16 cellular contexts compared by ENCODE assay signal in genomic region chr14:85943187-85943586, GRCh38.
DNase-seq lines count a peak whose midpoint lies in the region; ATAC-seq and TF ChIP-seq lines count a peak whose summit lies in the region.
"Had no signal": no experiment of that assay in that cellular context is flagged by ENCODE, and none has a peak within 500 bp of the region (broad histone marks: within the 10 kb centered on the region; RNA-seq: fewer than 3 reads in every experiment).

No MANE protein-coding gene starts in this region.

- intact Hi-C loops in naive thymus-derived CD4-positive, alpha-beta T cell (cut with micrococcal nuclease): no loop called here

- ATAC-seq in naive thymus-derived CD4-positive, alpha-beta T cell: peak; percentile 51
- ATAC-seq: HCT116 had no signal

- no peaks in the 10 kb centered on the region for H3K27me3 ChIP-seq in HL-60 (ENCODE audit: insufficient read depth, poor library complexity, severe bottlenecking)
- H3K27me3 ChIP-seq in naive thymus-derived CD4-positive, alpha-beta T cell (ENCODE audit: control insufficient read depth in 2 of 2, insufficient read depth in 2 of 2, low read length in 2 of 2): no peaks in the 10 kb centered on the region
- H3K27me3 ChIP-seq: BLaER1 treated with 17β-estradiol and CSF1 and Interleukin-3, amounts not matched to agents 10 nM and 100 nM had no signal

- H3K27me3 Mint-ChIP-seq in naive thymus-derived CD4-positive, alpha-beta T cell: no peaks in the 10 kb centered on the region
- H3K27me3 Mint-ChIP-seq: B cell; CD4-positive, alpha-beta T cell had no signal

- H3K4me1 ChIP-seq in naive thymus-derived CD4-positive, alpha-beta T cell (ENCODE audit: control insufficient read depth in 2 of 2, insufficient read depth in 2 of 2, low read length in 2 of 2): no peaks in the 10 kb centered on the region
- H3K4me1 ChIP-seq: Caco-2 had no signal

- peak; percentile 1 to 36 for DNase-seq in NOMO-1 (lab: John Stamatoyannopoulos, UW; ENCODE audit: unreplicated experiment in 2 of 2)
- no peak for DNase-seq in NOMO-1 treated with dmso at 0.1 percent for 144 hours (lab: John Stamatoyannopoulos, UW; ENCODE audit: unreplicated experiment)
- DNase-seq in HL-60 (ENCODE audit: low read depth in 1 of 2, low spot score in 1 of 2): peak in 1 of 2 experiments; percentile 63
- no peak for DNase-seq in naive thymus-derived CD4-positive, alpha-beta T cell
- no peak for DNase-seq in GM03348 (ENCODE audit: low spot score)
- DNase-seq in NCI-H1417 treated with DMSO at 0.1 percent for 48 hours (lab: John Stamatoyannopoulos, UW): no peak
- no peak for DNase-seq in SW480 (ENCODE audit: low spot score)
- DNase-seq: 8988T; Caco-2; CD4-positive, alpha-beta T cell; GOT3; H7; HFFc6 had no signal

- TF ChIP-seq CTCF in HL-60 (IDR thresholded peaks at IDR 0.05; ENCODE audit: insufficient read depth, low read length): no peak

- H3K27ac ChIP-seq in HL-60 (replicated peaks): peak overlapping the region; percentile 56
- H3K27ac ChIP-seq in naive thymus-derived CD4-positive, alpha-beta T cell (ENCODE audit: low read depth, low read length): no peak overlapping the region
- H3K27ac ChIP-seq: BLaER1 treated with 17β-estradiol and CSF1 and Interleukin-3, amounts not matched to agents 10 nM and 100 nM had no signal

- CTCF ChIA-PET in naive thymus-derived CD4-positive, alpha-beta T cell (lab: Charles Lee): no interaction called here

- no peaks in the 10 kb centered on the region for H3K36me3 ChIP-seq in naive thymus-derived CD4-positive, alpha-beta T cell (ENCODE audit: control insufficient read depth in 2 of 3, insufficient read depth in 3 of 3, low read length in 3 of 3)

- POLR2A ChIA-PET in naive thymus-derived CD4-positive, alpha-beta T cell (lab: Charles Lee): no interaction called here

- peaks cover 13 to 49% (median 34%) of the 10 kb centered on the region in 5 donors for H3K36me3 Mint-ChIP-seq in naive thymus-derived CD4-positive, alpha-beta T cell

- no peak overlapping the region for H3K27ac Mint-ChIP-seq in naive thymus-derived CD4-positive, alpha-beta T cell
- H3K27ac Mint-ChIP-seq: B cell; CD4-positive, alpha-beta T cell; HFFc6 had no signal

- H3K9me3 ChIP-seq in naive thymus-derived CD4-positive, alpha-beta T cell (ENCODE audit: control insufficient read depth in 2 of 3, low read length in 3 of 3): no peaks in the 10 kb centered on the region
- H3K9me3 ChIP-seq: Caco-2 had no signal

- peaks cover 8 to 67% (median 53%) of the 10 kb centered on the region in 7 donors for H3K4me1 Mint-ChIP-seq in naive thymus-derived CD4-positive, alpha-beta T cell

- peak overlapping the region in 1 of 10 donors; percentile 8 for H3K4me3 Mint-ChIP-seq in naive thymus-derived CD4-positive, alpha-beta T cell
- H3K4me3 Mint-ChIP-seq: B cell; CD4-positive, alpha-beta T cell; HFFc6 had no signal

- H3K9me3 Mint-ChIP-seq in naive thymus-derived CD4-positive, alpha-beta T cell: peaks cover 4 to 14% (median 8%) of the 10 kb centered on the region in 11 donors

- H3K4me3 ChIP-seq in HL-60 (replicated peaks; ENCODE audit: insufficient read depth, low read length): no peak overlapping the region
- H3K4me3 ChIP-seq in naive thymus-derived CD4-positive, alpha-beta T cell (ENCODE audit: low read length): no peak overlapping the region
- H3K4me3 ChIP-seq: BLaER1 treated with 17β-estradiol and CSF1 and Interleukin-3, amounts not matched to agents 10 nM and 100 nM had no signal

Comparison
In these comparisons a context has a peak if more than half of its experiments do, and no peak if none do; other contexts are left out.
1. DNase-seq: peak in NOMO-1 (2 of 2); none in NOMO-1 treated with dmso at 0.1 percent for 144 hours (single experiment), naive thymus-derived CD4-positive, alpha-beta T cell (0 of 9), GM03348 (single experiment), NCI-H1417 treated with DMSO at 0.1 percent for 48 hours (single experiment) and SW480 (single experiment).